7 cellular contexts compared by ENCODE assay signal in genomic region chr11:57567512-57568329, GRCh38. TPM values are rescaled to one million over a fixed set of nuclear protein-coding genes. Genes with fewer than 3 reads are reported as not detected.
DNase-seq lines count a peak whose midpoint lies in the region; ATAC-seq lines count a peak whose summit lies in the region.

Gene UBE2L6, minus strand, starts transcription at chr11:57567672. Its CDS starts 61 bp downstream, at chr11:57567611.

- peak; percentile 32 for ATAC-seq in GM18499 (IDR thresholded peaks at IDR 0.05; ENCODE audit: insufficient read depth, unreplicated experiment)
- ATAC-seq in HG02571 (IDR thresholded peaks at IDR 0.05; ENCODE audit: unreplicated experiment): peak; percentile 70

- peak; percentile 31 for DNase-seq in NCI-H1105 (lab: John Stamatoyannopoulos, UW)
- DNase-seq in activated CD4-positive, alpha-beta T cell treated with anti-CD3 and anti-CD28 coated beads for 1 hour: peak; percentile 59
- peak; percentile 70 for DNase-seq in cerebellum (ENCODE audit: low spot score)
- peak; percentile 29 for DNase-seq in kidney tubule cell (ENCODE audit: low spot score)
- peak; percentile 42 to 82 (median 66) for DNase-seq in stimulated activated CD4-positive, alpha-beta T cell treated with anti-CD3 and anti-CD28 coated beads, Interleukin-1b, Interleukin-23, amount 100 ng/mL, for 24 hours (ENCODE audit: low read depth in 4 of 4, low spot score in 1 of 4)

RNA-seq across cellular contexts. Expression of gene UBE2L6, which starts in this region (rescaled TPM):
- 32.8 TPM for total RNA-seq in cerebellum

Comparison
In these comparisons a context has a peak if more than half of its experiments do, and no peak if none do; other contexts are left out.
1. Peak in every context shown above with its lines: DNase-seq and ATAC-seq.